ENCODE assay signal across 9 cellular contexts in genomic region chr3:149473314-149473990, GRCh38. TPM values are rescaled to one million over a fixed set of nuclear protein-coding genes. Genes with fewer than 3 reads are reported as not detected.
DNase-seq lines count a peak whose midpoint lies in the region; ATAC-seq and TF ChIP-seq lines count a peak whose summit lies in the region.
"Had no signal": no experiment of that assay in that cellular context is flagged by ENCODE, and none has a peak within 500 bp of the region (broad histone marks: within the 10 kb centered on the region; RNA-seq: fewer than 3 reads in every experiment).

No MANE protein-coding gene starts in this region.

- H3K9me3 ChIP-seq in esophagus (ENCODE audit: control insufficient read depth in 2 of 2, insufficient read depth in 1 of 2, low read depth in 1 of 2, low read length in 1 of 2) (no peaks in the 10 kb centered on the region), prostate gland (no peaks in the 10 kb centered on the region)

- H3K36me3 ChIP-seq in esophagus (ENCODE audit: control insufficient read depth in 2 of 2, insufficient read depth in 2 of 2, low read length in 1 of 2) = no peaks in the 10 kb centered on the region
- H3K36me3 ChIP-seq in prostate gland = no peaks in the 10 kb centered on the region

- no peak overlapping the region for H3K4me3 ChIP-seq in esophagus (ENCODE audit: low read depth in 1 of 2, low read length in 2 of 2)
- H3K4me3 ChIP-seq in prostate gland = no peak overlapping the region

- DNase-seq in EL (peak; percentile 92), NCI-H69 (lab: John Stamatoyannopoulos, UW) (peak; percentile 53), prostate gland (ENCODE audit: low spot score) (peak; percentile 79), NCI-H2029 treated with DMSO at 0.1 percent for 48 hours (lab: John Stamatoyannopoulos, UW) (no peak), T-helper 9 cell (no peak), NK-92 (lab: John Stamatoyannopoulos, UW; ENCODE audit: unreplicated experiment) (no peak)
- DNase-seq: endodermal cell had no signal

- H3K27ac ChIP-seq in esophagus (ENCODE audit: low read depth in 2 of 2, low read length in 1 of 2) = peak overlapping the region; percentile 84 to 94
- H3K27ac ChIP-seq in prostate gland = no peak overlapping the region

- intact Hi-C loops in prostate gland (cut with DNase I) = loop anchor here (10.0 kb wide), 1 partner anchor 519 kb away; no protein-coding TSS in a partner anchor

- TF ChIP-seq CTCF in prostate gland (IDR thresholded peaks at IDR 0.05) = no peak

- H3K4me1 ChIP-seq in esophagus (ENCODE audit: control insufficient read depth in 2 of 2, insufficient read depth in 2 of 2, low read length in 1 of 2) = peaks cover 0 to 4% of the 10 kb centered on the region in 2 donors
- H3K4me1 ChIP-seq in prostate gland (replicated peaks) = no peaks in the 10 kb centered on the region

- WGBS in esophagus, 2 donors = 34 to 35% methylated on average over 5 of the region's 5 CpGs
- 27% methylated on average over 5 of the region's 5 CpGs for WGBS in prostate gland

- no peak for TF ChIP-seq POLR2A in prostate gland (IDR thresholded peaks at IDR 0.05)

- ATAC-seq in GM21447 (IDR thresholded peaks at IDR 0.05; ENCODE audit: unreplicated experiment) = no peak

- H3K27me3 ChIP-seq in esophagus (ENCODE audit: control insufficient read depth in 1 of 2, insufficient read depth in 2 of 2, low read length in 2 of 2) (no peaks in the 10 kb centered on the region), prostate gland (replicated peaks; ENCODE audit: insufficient read depth) (no peaks in the 10 kb centered on the region)

RNA-seq across cellular contexts. Expression of gene TM4SF4, which starts 1.0 kb away (rescaled TPM):
- under 1 TPM; 0.02 to 0.12 TPM for polyA plus RNA-seq in esophagus
- not detected for total RNA-seq in prostate gland
- total RNA-seq: endodermal cell had no signal

Comparison
In these comparisons a context has a peak if more than half of its experiments do, and no peak if none do; other contexts are left out.
1. DNase-seq: peak in EL (single experiment), NCI-H69 (single experiment) and prostate gland (single experiment); none in NCI-H2029 treated with DMSO at 0.1 percent for 48 hours (single experiment), T-helper 9 cell (single experiment) and NK-92 (single experiment).
2. H3K27ac ChIP-seq: peak in esophagus (2 of 2); none in prostate gland (0 of 2).